13 cellular contexts compared by ENCODE assay signal in the genomic region with DNA sequence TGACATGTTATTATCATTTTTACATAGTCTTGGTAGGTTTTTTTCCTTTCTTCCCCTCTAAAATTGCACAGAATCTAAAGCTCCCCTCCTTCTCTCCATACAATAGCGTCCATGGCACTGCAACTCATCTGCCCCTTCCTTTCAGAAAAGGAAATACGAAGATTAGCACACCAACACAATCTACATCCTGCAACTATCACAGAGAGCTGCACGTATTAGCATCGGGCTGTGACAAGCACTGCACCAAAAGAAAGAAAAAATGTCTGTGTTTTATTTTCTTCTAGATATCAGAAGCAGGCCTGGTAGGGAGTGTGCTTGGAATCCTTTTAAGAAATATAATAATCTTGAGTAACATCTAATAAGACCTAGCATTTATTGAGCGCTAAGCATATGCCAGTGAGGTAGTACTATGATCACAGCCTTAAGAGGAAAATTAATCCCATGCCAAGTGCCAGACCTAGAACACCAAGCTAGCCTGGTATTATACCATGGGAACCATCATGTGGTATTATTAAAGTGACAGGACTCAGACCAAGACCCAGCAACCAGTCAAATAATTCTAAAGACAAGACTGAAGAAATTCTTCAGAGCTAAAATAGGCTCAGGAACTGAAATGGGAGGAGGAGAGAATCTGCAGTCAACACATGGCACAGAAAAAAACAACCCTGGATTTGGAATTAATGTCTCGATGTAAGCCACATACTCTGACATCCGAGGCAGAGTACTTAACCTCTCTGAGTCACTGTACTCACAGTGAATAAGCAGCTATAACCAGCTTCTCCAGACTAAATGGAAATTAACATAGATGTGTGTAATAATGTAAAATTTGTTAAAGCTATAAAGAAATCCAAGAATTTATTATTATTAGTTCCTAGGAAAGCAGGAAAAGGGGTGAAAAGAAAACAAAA.
DNase-seq lines count a peak whose midpoint lies in the region; ATAC-seq, FAIRE-seq and TF ChIP-seq lines count a peak whose summit lies in the region.
"Had no signal": no experiment of that assay in that cellular context is flagged by ENCODE, and none has a peak within 500 bp of the region (broad histone marks: within the 10 kb centered on the region; RNA-seq: fewer than 3 reads in every experiment).

No MANE protein-coding gene starts in this region.

- H3K4me3 Mint-ChIP-seq in CD8-positive, alpha-beta memory T cell, result peak overlapping the region; percentile 69 to 84 (median 73)
- peak overlapping the region; percentile 65 for H3K4me3 Mint-ChIP-seq in activated naive CD8-positive, alpha-beta T cell treated with anti-CD3 and anti-CD28 coated beads, Interleukin-2, amount 10 ng/mL, durations not matched to agents 7 days and 5 days

- FAIRE-seq in urothelium cell line (lab: Jason Lieb, UNC), result no peak

- peaks cover 80% of the 10 kb centered on the region for H3K4me1 ChIP-seq in CD8-positive, alpha-beta memory T cell (ENCODE audit: insufficient read depth, low read length)

- peak overlapping the region; percentile 32 for H3K27ac ChIP-seq in CD8-positive, alpha-beta memory T cell (ENCODE audit: low read depth, low read length)
- H3K27ac ChIP-seq: WERI-Rb-1 had no signal

- POLR2A ChIA-PET in CD8-positive, alpha-beta memory T cell (lab: Charles Lee), result interaction anchor here (0.7 to 1.8 kb wide), 5 partner anchors 10 to 407 kb away, joined by 3 to 7 read pairs (median 3); no protein-coding TSS in a partner anchor
- POLR2A ChIA-PET in activated naive CD8-positive, alpha-beta T cell treated with anti-CD3 and anti-CD28 coated beads, Interleukin-2, amount 10 ng/mL, durations not matched to agents 7 days and 5 days (lab: Charles Lee), result interaction anchor here (0.5 to 6.4 kb wide), 9 partner anchors 9 to 993 kb away, joined by 3 to 56 read pairs (median 6); no protein-coding TSS in a partner anchor

- no peaks in the 10 kb centered on the region for H3K9me3 ChIP-seq in CD8-positive, alpha-beta memory T cell (ENCODE audit: low read length)

- H3K36me3 Mint-ChIP-seq in CD8-positive, alpha-beta memory T cell, result peaks cover 0 to 32% (median 13%) of the 10 kb centered on the region in 3 donors
- H3K36me3 Mint-ChIP-seq in activated naive CD8-positive, alpha-beta T cell treated with anti-CD3 and anti-CD28 coated beads, Interleukin-2, amount 10 ng/mL, durations not matched to agents 7 days and 5 days, result peaks cover 20% of the 10 kb centered on the region

- ATAC-seq in activated naive CD8-positive, alpha-beta T cell treated with anti-CD3 and anti-CD28 coated beads, Interleukin-2, amount 10 ng/mL, durations not matched to agents 7 days and 5 days (ENCODE audit: low read depth), result peak; percentile 75
- ATAC-seq: left colon had no signal

- no peaks in the 10 kb centered on the region for H3K9me3 Mint-ChIP-seq in CD8-positive, alpha-beta memory T cell
- no peaks in the 10 kb centered on the region for H3K9me3 Mint-ChIP-seq in activated naive CD8-positive, alpha-beta T cell treated with anti-CD3 and anti-CD28 coated beads, Interleukin-2, amount 10 ng/mL, durations not matched to agents 7 days and 5 days

- no peak for TF ChIP-seq CTCF in kidney epithelial cell (IDR thresholded peaks at IDR 0.05; ENCODE audit: insufficient read depth, low read length, poor library complexity, severe bottlenecking)

- peak overlapping the region; percentile 16 for H3K4me3 ChIP-seq in CD8-positive, alpha-beta memory T cell (ENCODE audit: low read length)
- H3K4me3 ChIP-seq in kidney epithelial cell (ENCODE audit: low read depth, low read length), result no peak overlapping the region
- H3K4me3 ChIP-seq: BLaER1 treated with 17β-estradiol and CSF1 and Interleukin-3, amounts not matched to agents 10 nM and 100 nM had no signal

- H3K27me3 Mint-ChIP-seq in CD8-positive, alpha-beta memory T cell, result no peaks in the 10 kb centered on the region
- H3K27me3 Mint-ChIP-seq in activated naive CD8-positive, alpha-beta T cell treated with anti-CD3 and anti-CD28 coated beads, Interleukin-2, amount 10 ng/mL, durations not matched to agents 7 days and 5 days, result no peaks in the 10 kb centered on the region

- DNase-seq in CD8-positive, alpha-beta memory T cell, result no peak
- DNase-seq in HT1080 (ENCODE audit: low read depth) (peak; percentile 53), kidney epithelial cell (ENCODE audit: low read depth) (peak; percentile 21), SK-N-DZ (ENCODE audit: low spot score) (no peak), urothelium cell line (ENCODE audit: low spot score) (no peak), DMS 273 treated with DMSO at 0.1 percent for 48 hours (lab: John Stamatoyannopoulos, UW) (no peak), NCI-H510A treated with DMSO at 0.1 percent for 48 hours (lab: John Stamatoyannopoulos, UW) (no peak)
- no peak for DNase-seq in activated naive CD8-positive, alpha-beta T cell treated with anti-CD3 and anti-CD28 coated beads, Interleukin-2, amount 10 ng/mL, durations not matched to agents 7 days and 5 days
- DNase-seq: left colon; RPMI8226; stimulated activated CD4-positive, alpha-beta T cell treated with anti-CD3 and anti-CD28 coated beads, Interleukin-1b, Interleukin-23, amount 100 ng/mL, for 48 hours; WERI-Rb-1 had no signal

- H3K4me1 Mint-ChIP-seq in CD8-positive, alpha-beta memory T cell, result peaks cover 80 to 90% (median 87%) of the 10 kb centered on the region in 3 donors
- H3K4me1 Mint-ChIP-seq in activated naive CD8-positive, alpha-beta T cell treated with anti-CD3 and anti-CD28 coated beads, Interleukin-2, amount 10 ng/mL, durations not matched to agents 7 days and 5 days, result peaks cover 51% of the 10 kb centered on the region

- no peaks in the 10 kb centered on the region for H3K36me3 ChIP-seq in CD8-positive, alpha-beta memory T cell (ENCODE audit: insufficient read depth, low read length)
- no peaks in the 10 kb centered on the region for H3K36me3 ChIP-seq in kidney epithelial cell (ENCODE audit: control insufficient read depth, insufficient read depth, low read length)
- H3K36me3 ChIP-seq: WERI-Rb-1 had no signal

- H3K27me3 ChIP-seq in CD8-positive, alpha-beta memory T cell (ENCODE audit: insufficient read depth, low read length, poor library complexity, severe bottlenecking), result no peaks in the 10 kb centered on the region
- no peaks in the 10 kb centered on the region for H3K27me3 ChIP-seq in kidney epithelial cell (ENCODE audit: control insufficient read depth, insufficient read depth, low read length)
- H3K27me3 ChIP-seq: BLaER1 treated with 17β-estradiol and CSF1 and Interleukin-3, amounts not matched to agents 10 nM and 100 nM had no signal

- peak overlapping the region; percentile 58 to 96 (median 89) for H3K27ac Mint-ChIP-seq in CD8-positive, alpha-beta memory T cell
- peak overlapping the region; percentile 82 for H3K27ac Mint-ChIP-seq in activated naive CD8-positive, alpha-beta T cell treated with anti-CD3 and anti-CD28 coated beads, Interleukin-2, amount 10 ng/mL, durations not matched to agents 7 days and 5 days

- CTCF ChIA-PET in CD8-positive, alpha-beta memory T cell (lab: Charles Lee), result interaction anchor here (1.0 to 4.5 kb wide), 5 partner anchors 9 to 74 kb away, joined by 4 to 19 read pairs (median 8); no protein-coding TSS in a partner anchor

Comparison
In these comparisons a context has a peak if more than half of its experiments do, and no peak if none do; other contexts are left out.
1. DNase-seq: peak in HT1080 (single experiment) and kidney epithelial cell (single experiment); none in CD8-positive, alpha-beta memory T cell (0 of 5), activated naive CD8-positive, alpha-beta T cell treated with anti-CD3 and anti-CD28 coated beads, Interleukin-2, amount 10 ng/mL, durations not matched to agents 7 days and 5 days (single experiment), SK-N-DZ (single experiment), urothelium cell line (single experiment), DMS 273 treated with DMSO at 0.1 percent for 48 hours (single experiment) and NCI-H510A treated with DMSO at 0.1 percent for 48 hours (single experiment).